In genomic region chr15:81774309-81774708, GRCh38 we compare ENCODE assay signal across 8 cellular contexts.
"Had no signal": no experiment of that assay in that cellular context is flagged by ENCODE, and none has a peak within 500 bp of the region (broad histone marks: within the 10 kb centered on the region; RNA-seq: fewer than 3 reads in every experiment).

No MANE protein-coding gene starts in this region.

- H2AFZ ChIP-seq: GM23338 had no signal

- DNase-seq: H9, HCEC 1CT, KG1 had no signal

- H3K4me3 ChIP-seq: GM23338 had no signal

- H3K27ac ChIP-seq: HL-60 had no signal

- FAIRE-seq: H1, H54, HepG2 had no signal

- H3K4me2 ChIP-seq: GM23338 had no signal

- ATAC-seq: GM23338, HepG2 had no signal
